ENCODE assay signal across 25 cellular contexts in genomic region chrX:134239016-134239415, GRCh38. TPM values are rescaled to one million over a fixed set of nuclear protein-coding genes. Genes with fewer than 3 reads are reported as not detected.
DNase-seq lines count a peak whose midpoint lies in the region; ATAC-seq, FAIRE-seq and TF ChIP-seq lines count a peak whose summit lies in the region.
"Had no signal": no experiment of that assay in that cellular context is flagged by ENCODE, and none has a peak within 500 bp of the region (broad histone marks: within the 10 kb centered on the region; RNA-seq: fewer than 3 reads in every experiment).

No MANE protein-coding gene starts in this region.

- intact Hi-C loops in cardiac septum (cut with DNase I): no loop called here

- peak overlapping the region; percentile 57 for H3K4me3 ChIP-seq in ectodermal cell (ENCODE audit: insufficient read depth, low read depth, low read length)
- H3K4me3 ChIP-seq: BLaER1 treated with 17β-estradiol and CSF1 and Interleukin-3, amounts not matched to agents 10 nM and 100 nM; SJSA1 had no signal

- H3K27ac Mint-ChIP-seq in nephron progenitor cell: peak overlapping the region; percentile 80
- H3K27ac Mint-ChIP-seq: CD8-positive, alpha-beta memory T cell had no signal

- H3K27me3 Mint-ChIP-seq in nephron progenitor cell (ENCODE audit: low read depth, poor library complexity): peaks cover 3% of the 10 kb centered on the region

- ATAC-seq in esophagus mucosa: no peak

- peak overlapping the region; percentile 69 for H3K4me3 Mint-ChIP-seq in nephron progenitor cell

- FAIRE-seq in urothelium cell line (lab: Jason Lieb, UNC): no peak
- FAIRE-seq: H54, RCC 7860 had no signal

- no peak for TF ChIP-seq CTCF in nephron progenitor cell (IDR thresholded peaks at IDR 0.05)

- WGBS in ectodermal cell, 2 experiments: 42% methylated on average over 1 of the region's 1 CpG; no CpG with 5 or more reads in 1 of the 2 experiments

- H3K27me3 ChIP-seq in ectodermal cell (ENCODE audit: control insufficient read depth, insufficient read depth, low read length, poor library complexity, severe bottlenecking): no peaks in the 10 kb centered on the region

- H3K36me3 ChIP-seq in ectodermal cell (ENCODE audit: control insufficient read depth, insufficient read depth, low read length): no peaks in the 10 kb centered on the region
- H3K36me3 ChIP-seq: BLaER1 treated with 17β-estradiol and CSF1 and Interleukin-3, amounts not matched to agents 10 nM and 100 nM; SJSA1 had no signal

- peaks cover 3% of the 10 kb centered on the region for H3K9me3 Mint-ChIP-seq in nephron progenitor cell
- H3K9me3 Mint-ChIP-seq: CD8-positive, alpha-beta memory T cell had no signal

- no peak overlapping the region for H3K27ac ChIP-seq in ectodermal cell (ENCODE audit: insufficient read depth, low read depth, low read length, poor library complexity, severe bottlenecking)
- H3K27ac ChIP-seq: 22Rv1; BLaER1 treated with 17β-estradiol and CSF1 and Interleukin-3, amounts not matched to agents 10 nM and 100 nM; SJSA1 had no signal

- peaks cover 11% of the 10 kb centered on the region for H3K4me1 ChIP-seq in ectodermal cell (ENCODE audit: control insufficient read depth, insufficient read depth, low read length)
- H3K4me1 ChIP-seq: BLaER1 treated with 17β-estradiol and CSF1 and Interleukin-3, amounts not matched to agents 10 nM and 100 nM; SJSA1 had no signal

- no peaks in the 10 kb centered on the region for H3K9me3 ChIP-seq in ectodermal cell (ENCODE audit: control insufficient read depth, low read length)
- H3K9me3 ChIP-seq: SJSA1 had no signal

- H3K36me3 Mint-ChIP-seq in nephron progenitor cell (ENCODE audit: low read depth): no peaks in the 10 kb centered on the region
- H3K36me3 Mint-ChIP-seq: CD8-positive, alpha-beta memory T cell had no signal

- peaks cover 30% of the 10 kb centered on the region for H3K4me1 Mint-ChIP-seq in nephron progenitor cell
- H3K4me1 Mint-ChIP-seq: CD8-positive, alpha-beta memory T cell had no signal

- DNase-seq in DMS53 (lab: John Stamatoyannopoulos, UW): peak; percentile 36
- DNase-seq in DMS53 treated with DMSO at 0.1 percent for 48 hours (lab: John Stamatoyannopoulos, UW; ENCODE audit: unreplicated experiment): no peak
- DNase-seq in nephron progenitor cell: no peak
- DNase-seq in stimulated activated CD4-positive, alpha-beta T cell treated with anti-CD3 and anti-CD28 coated beads, Interleukin-1b, Interleukin-23, amount 100 ng/mL, for 48 hours: no peak
- no peak for DNase-seq in urothelium cell line (ENCODE audit: low spot score)
- DNase-seq in cardiac septum (ENCODE audit: low spot score): no peak
- DNase-seq: ACHN; Calu3; CD8-positive, alpha-beta memory T cell; DMS153; GF-D8; KBM-7; MM.1S; NCI-H1048; NCI-H1417 treated with DMSO at 0.1 percent for 48 hours; NCI-H187; NCI-H446 treated with DMSO at 0.1 percent for 48 hours; NK-92 treated with Interleukin-12 subunit alpha and Interleukin-12 subunit beta, amount 100 ng/mL, for 24 hours had no signal

RNA-seq across cellular contexts. Expression of gene CCDC160, which starts 2.0 kb away (rescaled TPM):
- 45.3 TPM for polyA plus RNA-seq in ectodermal cell (2013, experiment 1 of 4)
- polyA plus RNA-seq in ectodermal cell (2013, experiment 2 of 4): 52.2 TPM
- polyA plus RNA-seq in ectodermal cell (2013, experiment 3 of 4): 58.3 TPM
- polyA plus RNA-seq in ectodermal cell (2013, experiment 4 of 4): 58.2 TPM
- 0.20 TPM for total RNA-seq in esophagus mucosa
- total RNA-seq in cardiac septum: not detected
- total RNA-seq: CD8-positive, alpha-beta memory T cell; SJSA1 had no signal
- polyA plus RNA-seq: CD8-positive, alpha-beta memory T cell had no signal
